ENCODE assay signal across 15 cellular contexts in the genomic region with DNA sequence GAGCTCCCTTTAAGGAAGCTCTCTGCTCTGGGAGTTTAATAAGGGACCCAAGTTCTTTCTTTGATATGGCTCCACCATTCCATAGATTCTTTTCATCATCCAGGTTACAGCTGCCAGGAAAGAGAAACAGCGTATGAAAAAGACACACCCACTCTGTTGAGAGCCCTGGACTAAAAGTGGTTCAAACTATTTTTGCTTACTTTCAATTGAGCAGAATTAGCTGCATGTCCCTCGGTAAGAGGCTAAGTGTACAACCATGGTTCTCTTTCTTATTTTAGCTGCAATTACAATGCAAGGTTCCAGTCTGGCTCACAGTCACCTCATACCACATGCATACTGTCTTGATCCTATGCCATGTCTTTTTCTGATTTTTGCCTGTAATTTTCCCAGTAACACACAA.
"Had no signal": no experiment of that assay in that cellular context is flagged by ENCODE, and none has a peak within 500 bp of the region (broad histone marks: within the 10 kb centered on the region; RNA-seq: fewer than 3 reads in every experiment).

No MANE protein-coding gene starts in this region.

- H3K9ac ChIP-seq: parathyroid adenoma had no signal

- H3K27ac ChIP-seq: neutrophil, parathyroid adenoma, stomach, testis had no signal

- H3K4me1 ChIP-seq: parathyroid adenoma, stomach, testis had no signal

- H3K9me3 ChIP-seq: neutrophil, stomach, testis had no signal

- H2AFZ ChIP-seq: parathyroid adenoma had no signal

- H3K27me3 ChIP-seq: neutrophil, stomach, testis had no signal

- H3K4me3 ChIP-seq: stomach, testis had no signal

- H3K36me3 ChIP-seq: neutrophil, stomach had no signal

- ATAC-seq: activated CD8-positive, alpha-beta T cell treated with anti-CD3 and anti-CD28 coated beads, Interleukin-2, amount 10 ng/mL, durations not matched to agents 7 days and 5 days; left cardiac atrium; naive thymus-derived CD8-positive, alpha-beta T cell had no signal

- H3K79me2 ChIP-seq: parathyroid adenoma had no signal

- DNase-seq: activated CD4-positive, alpha-beta T cell treated with anti-CD3 and anti-CD28 coated beads, Interleukin-2, amount 10 ng/mL, durations not matched to agents 24 days and 14 days; activated CD4-positive, CD25-positive, alpha-beta regulatory T cell; activated CD8-positive, alpha-beta memory T cell treated with anti-CD3 and anti-CD28 coated beads, Interleukin-2, amount 50 U/mL, for 4 hours; activated CD8-positive, alpha-beta T cell treated with anti-CD3 and anti-CD28 coated beads, Interleukin-2, amount 10 ng/mL, durations not matched to agents 7 days and 5 days; activated gamma-delta T cell treated with Interleukin-2 at 50 U/mL for 16 hours; amniotic stem cell; caudate nucleus; erythroblast; left cardiac atrium; naive thymus-derived CD8-positive, alpha-beta T cell; stimulated activated CD4-positive, alpha-beta T cell treated with anti-CD3 and anti-CD28 coated beads, Interleukin-1b, Interleukin-23, amount 100 ng/mL, for 48 hours; stomach; testis had no signal
